25 cellular contexts compared by ENCODE assay signal in the genomic region with DNA sequence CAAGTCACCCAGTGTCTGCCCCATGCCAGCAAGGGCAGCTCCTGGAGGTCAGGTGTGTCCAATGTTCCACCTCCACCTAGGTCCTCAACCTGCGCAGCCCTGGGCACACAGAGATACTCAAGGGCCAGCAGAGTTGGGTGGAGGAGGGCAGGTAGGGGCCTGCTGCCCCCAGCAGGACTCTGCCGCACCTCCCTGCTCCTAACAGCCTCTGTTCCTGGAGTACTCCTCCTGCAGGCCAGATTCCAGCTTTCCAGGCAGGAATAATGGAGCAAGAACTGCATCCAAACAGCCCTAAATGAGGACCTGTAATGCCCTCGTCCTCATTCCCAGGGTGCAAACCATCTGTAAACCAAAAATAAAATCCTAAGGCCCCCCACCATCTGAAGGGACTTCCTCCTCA. TPM values are rescaled to one million over a fixed set of nuclear protein-coding genes. Genes with fewer than 3 reads are reported as not detected.
DNase-seq lines count a peak whose midpoint lies in the region; ATAC-seq and TF ChIP-seq lines count a peak whose summit lies in the region.
"Had no signal": no experiment of that assay in that cellular context is flagged by ENCODE, and none has a peak within 500 bp of the region (broad histone marks: within the 10 kb centered on the region; RNA-seq: fewer than 3 reads in every experiment).

No MANE protein-coding gene starts in this region.

- peak overlapping the region; percentile 8 for H3K18ac ChIP-seq in neuronal stem cell (ENCODE audit: low read length)

- no peak overlapping the region for H2BK12ac ChIP-seq in neuronal stem cell (ENCODE audit: low read length)

- H3K4me1 ChIP-seq in foreskin keratinocyte = peaks cover 4% of the 10 kb centered on the region
- H3K4me1 ChIP-seq in neuronal stem cell (ENCODE audit: control insufficient read depth in 2 of 2, insufficient read depth in 1 of 2, low read depth in 1 of 2, low read length in 2 of 2) = peaks cover 2 to 6% of the 10 kb centered on the region in 2 donors
- no peaks in the 10 kb centered on the region for H3K4me1 ChIP-seq in uterus

- ATAC-seq in foreskin keratinocyte (no peak), GM18907 (IDR thresholded peaks at IDR 0.05; ENCODE audit: unreplicated experiment) (no peak)
- ATAC-seq: activated naive CD8-positive, alpha-beta T cell treated with anti-CD3 and anti-CD28 coated beads, Interleukin-2, amount 50 U/mL, for 24 hours had no signal

- H3K27ac ChIP-seq in foreskin keratinocyte = no peak overlapping the region
- H3K27ac ChIP-seq in neuronal stem cell (replicated peaks; ENCODE audit: low read length) = no peak overlapping the region
- H3K27ac ChIP-seq in uterus = no peak overlapping the region
- H3K27ac ChIP-seq: 22Rv1, KMS-11 had no signal

- DNase-seq in DMS 273 (lab: John Stamatoyannopoulos, UW; ENCODE audit: unreplicated experiment) (peak; percentile 23), DMS 273 treated with DMSO at 0.1 percent for 48 hours (lab: John Stamatoyannopoulos, UW) (no peak), astrocyte of the spinal cord (ENCODE audit: low read depth, low spot score) (no peak), foreskin keratinocyte (no peak), neuronal stem cell (ENCODE audit: low spot score) (no peak), uterus (no peak)
- DNase-seq in activated naive CD4-positive, alpha-beta T cell treated with anti-CD3 and anti-CD28 coated beads, Interleukin-2, amount 50 U/mL, for 16 hours = no peak
- DNase-seq: activated CD4-positive, alpha-beta T cell treated with anti-CD3 and anti-CD28 coated beads, Interleukin-2, amount 50 U/mL, for 48 hours; activated CD4-positive, CD25-positive, alpha-beta regulatory T cell; activated effector memory CD4-positive, alpha-beta T cell treated with anti-CD3 and anti-CD28 coated beads, Interleukin-2, amount 50 U/mL, for 16 hours; activated naive CD8-positive, alpha-beta T cell treated with anti-CD3 and anti-CD28 coated beads, Interleukin-2, amount 50 U/mL, for 24 hours; activated T-cell treated with anti-CD3 and anti-CD28 coated beads for 4 hours; COR-L47; foreskin melanocyte; GOT3; hippocampal formation; NCI-H146; NCI-H2171 treated with DMSO at 0.1 percent for 48 hours; NCI-H526; stimulated activated CD4-positive, alpha-beta T cell treated with anti-CD3 and anti-CD28 coated beads, Interleukin-12 subunit alpha, Interleukin-12 subunit beta, amount 100 ng/mL, for 4 hours; stimulated activated CD4-positive, alpha-beta T cell treated with anti-CD3 and anti-CD28 coated beads, Interleukin-4, amount 100 ng/mL, for 4 hours had no signal

- no peak overlapping the region for H4K8ac ChIP-seq in neuronal stem cell (ENCODE audit: low read depth, low read length)

- peak overlapping the region; percentile 59 for H3K14ac ChIP-seq in neuronal stem cell (ENCODE audit: low read length)

- H2AFZ ChIP-seq in neuronal stem cell (ENCODE audit: low read length) = no peak overlapping the region

- TF ChIP-seq CTCF in astrocyte of the spinal cord (IDR thresholded peaks at IDR 0.05; ENCODE audit: low read depth, low read length) (peak; percentile 6), foreskin keratinocyte (conservative IDR thresholded peaks at IDR 0.05) (peak; percentile 25), uterus (IDR thresholded peaks at IDR 0.05) (no peak)

- no peak overlapping the region for H3K4me2 ChIP-seq in neuronal stem cell (ENCODE audit: insufficient read depth, low read length, poor library complexity, severe bottlenecking)
- H3K4me2 ChIP-seq: KMS-11 had no signal

- peak overlapping the region; percentile 28 for H2BK15ac ChIP-seq in neuronal stem cell (ENCODE audit: low read length)

- no peak for TF ChIP-seq POLR2A in uterus (IDR thresholded peaks at IDR 0.05)

- H3K4me3 ChIP-seq in astrocyte of the spinal cord (ENCODE audit: low read depth, low read length) (no peak overlapping the region), neuronal stem cell (ENCODE audit: low read length in 2 of 2) (no peak overlapping the region), uterus (no peak overlapping the region)
- H3K4me3 ChIP-seq: tibial nerve had no signal

- peak overlapping the region; percentile 32 for H2AK5ac ChIP-seq in neuronal stem cell (ENCODE audit: low read depth, low read length)

- H3K27me3 ChIP-seq in foreskin keratinocyte = no peaks in the 10 kb centered on the region
- H3K27me3 ChIP-seq in neuronal stem cell (ENCODE audit: control insufficient read depth in 3 of 3, insufficient read depth in 3 of 3, low read depth in 1 of 3, low read length in 3 of 3) = peaks cover 0 to 60% (median 0%) of the 10 kb centered on the region in 3 experiments
- H3K27me3 ChIP-seq in uterus = no peaks in the 10 kb centered on the region
- H3K27me3 ChIP-seq: tibial nerve had no signal

- H2BK120ac ChIP-seq in neuronal stem cell (ENCODE audit: low read depth, low read length) = no peak overlapping the region

- no peak overlapping the region for H3K9ac ChIP-seq in neuronal stem cell (ENCODE audit: low read depth, low read length, poor library complexity)
- H3K9ac ChIP-seq: KMS-11 had no signal

- no peaks in the 10 kb centered on the region for H3K79me1 ChIP-seq in neuronal stem cell (ENCODE audit: low read depth, low read length)

- in situ Hi-C loops in astrocyte of the spinal cord (cut with HindIII; ENCODE audit: low sequenced_read_pairs) = no loop called here

- H4K91ac ChIP-seq in neuronal stem cell (ENCODE audit: low read depth, low read length, poor library complexity) = no peak overlapping the region

- H3K23ac ChIP-seq in neuronal stem cell (ENCODE audit: low read depth, low read length, poor library complexity) = no peak overlapping the region

- intact Hi-C loops in uterus (cut with DNase I; ENCODE audit: low total_unique reads) = no loop called here

- no peak overlapping the region for H3K4ac ChIP-seq in neuronal stem cell (ENCODE audit: low read length)

- WGBS in neuronal stem cell (ENCODE audit: extremely low coverage in 2 of 2, insufficient read length in 2 of 2, insufficient replicate concordance in 1 of 2), 2 donors = no CpG with 5 or more reads among the region's 3 CpGs

- H3K36me3 ChIP-seq in neuronal stem cell (replicated peaks in 1 of 2; ENCODE audit: control insufficient read depth in 2 of 2, insufficient read depth in 2 of 2, low read length in 2 of 2) (no peaks in the 10 kb centered on the region), uterus (no peaks in the 10 kb centered on the region)
- H3K36me3 ChIP-seq: tibial nerve had no signal

- H3K9me3 ChIP-seq in neuronal stem cell (replicated peaks in 1 of 2; ENCODE audit: control insufficient read depth in 2 of 2, insufficient read depth in 1 of 2, low read depth in 1 of 2, low read length in 2 of 2) = no peaks in the 10 kb centered on the region
- H3K9me3 ChIP-seq in uterus = no peaks in the 10 kb centered on the region
- H3K9me3 ChIP-seq: tibial nerve had no signal

- H2BK5ac ChIP-seq in neuronal stem cell (ENCODE audit: low read length) = no peak overlapping the region

RNA-seq across cellular contexts. Expression of gene ACAA2, which starts 44.4 kb away (rescaled TPM):
- 12.0 and 15.4 TPM in 2 replicates for total RNA-seq in foreskin keratinocyte
- polyA plus RNA-seq in foreskin keratinocyte = 9.5 and 15.3 TPM in 2 replicates
- polyA plus RNA-seq in neuronal stem cell (2013, experiment 1 of 2) = 32.3 TPM
- polyA plus RNA-seq in neuronal stem cell (2013, experiment 2 of 2) = 32.1 TPM
- total RNA-seq in uterus = 10 to 100 TPM; 21.8 to 50.5 (median 41.7) TPM

Comparison
In these comparisons a context has a peak if more than half of its experiments do, and no peak if none do; other contexts are left out.
1. CTCF ChIP-seq: peak in astrocyte of the spinal cord (single experiment) and foreskin keratinocyte (single experiment); none in uterus (0 of 4).